ENCODE assay signal across 19 cellular contexts in the genomic region with DNA sequence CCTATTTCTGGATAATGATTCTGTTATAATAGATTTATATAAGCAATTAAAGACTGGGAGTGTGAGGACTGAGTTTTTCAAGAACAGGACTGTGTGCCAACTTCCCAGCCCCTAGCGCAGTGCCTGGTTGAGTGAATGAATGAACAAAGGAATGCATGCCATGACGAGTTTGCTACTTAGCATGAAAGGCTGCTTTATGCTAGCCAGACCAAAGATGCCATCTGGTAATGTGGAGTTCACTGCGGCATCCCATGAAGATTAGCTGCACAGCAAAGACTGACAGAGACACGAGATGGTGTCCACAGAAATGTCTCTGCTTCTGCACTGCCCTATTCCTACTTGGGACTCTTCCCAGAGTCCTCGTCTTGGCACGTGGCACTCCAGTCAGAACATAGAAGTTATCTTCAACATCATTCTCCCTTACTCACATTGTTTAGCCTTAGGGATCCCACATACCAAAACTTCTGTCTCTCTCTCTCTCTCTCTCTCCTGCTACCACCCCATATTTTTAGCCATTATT.
"Had no signal": no experiment of that assay in that cellular context is flagged by ENCODE, and none has a peak within 500 bp of the region (broad histone marks: within the 10 kb centered on the region; RNA-seq: fewer than 3 reads in every experiment).

No MANE protein-coding gene starts in this region.

- H3K9me3 Mint-ChIP-seq: activated naive CD8-positive, alpha-beta T cell treated with anti-CD3 and anti-CD28 coated beads for 36 hours; WTC11 had no signal

- H3K36me3 Mint-ChIP-seq: activated naive CD8-positive, alpha-beta T cell treated with anti-CD3 and anti-CD28 coated beads for 36 hours; WTC11 had no signal

- H3K9me3 ChIP-seq: breast epithelium, mucosa of descending colon, spleen, tibial artery had no signal

- H3K4me1 Mint-ChIP-seq: activated naive CD8-positive, alpha-beta T cell treated with anti-CD3 and anti-CD28 coated beads for 36 hours; naive B cell had no signal

- H3K27me3 ChIP-seq: breast epithelium, tibial artery had no signal

- DNase-seq: activated CD4-positive, alpha-beta T cell treated with anti-CD3 and anti-CD28 coated beads, Interleukin-2, amount 50 U/mL, for 4 hours; activated CD8-positive, alpha-beta memory T cell treated with anti-CD3 and anti-CD28 coated beads, Interleukin-2, amount 50 U/mL, for 48 hours; activated naive CD4-positive, alpha-beta T cell treated with Interleukin-2 at 50 U/mL for 16 hours; activated naive CD8-positive, alpha-beta T cell treated with anti-CD3 and anti-CD28 coated beads for 36 hours; activated T-cell treated with anti-CD3 and anti-CD28 coated beads, Interleukin-2, amount 50 U/mL, for 48 hours; dermis blood vessel endothelial cell; effector CD8-positive, alpha-beta T cell; mesenchymal stem cell; mucosa of descending colon; naive B cell; retina; spleen; stimulated activated CD4-positive, alpha-beta T cell treated with anti-CD3 and anti-CD28 coated beads, Interleukin-4, amount 100 ng/mL, for 1 hour; stimulated activated naive CD4-positive, alpha-beta T cell treated with Interleukin-2 at 50 U/mL for 16 hours; T1000; tibial artery had no signal

- H3K4me3 ChIP-seq: breast epithelium, mucosa of descending colon, spleen, tibial artery had no signal

- H3K27ac Mint-ChIP-seq: activated naive CD8-positive, alpha-beta T cell treated with anti-CD3 and anti-CD28 coated beads for 36 hours; T-helper 1 cell treated with Interleukin-12 subunit alpha and Interleukin-12 subunit beta and Interleukin-4 antibody, amounts not matched to agents 30 μg/mL and 1 μg/mL, for 36 hours; WTC11 had no signal

- H3K36me3 ChIP-seq: breast epithelium, spleen, tibial artery had no signal

- H3K27ac ChIP-seq: breast epithelium, spleen, tibial artery had no signal

- H3K4me1 ChIP-seq: breast epithelium, spleen, tibial artery had no signal

- H3K4me3 Mint-ChIP-seq: activated naive CD8-positive, alpha-beta T cell treated with anti-CD3 and anti-CD28 coated beads for 36 hours; naive B cell; T-helper 1 cell treated with Interleukin-12 subunit alpha and Interleukin-12 subunit beta and Interleukin-4 antibody, amounts not matched to agents 30 μg/mL and 1 μg/mL, for 36 hours; WTC11 had no signal

- ATAC-seq: mucosa of descending colon, WTC11 had no signal
